ENCODE assay signal across 1 cellular context in genomic region chr5:96968074-96968473, GRCh38.
A peak's percentile ranks its signal among the peaks of the same experiment; 100 is the strongest.
TF ChIP-seq lines count a peak whose summit lies in the region.

No MANE protein-coding gene starts in this region.

TF ChIP-seq in IMR-90, 13 proteins besides CTCF, POLR2A, EP300 and RAD21:
- TF ChIP-seq NFE2L2 (IDR thresholded peaks at IDR 0.05; ENCODE audit: low read depth, low read length) = no peak
- no peak for TF ChIP-seq RFX5 (IDR thresholded peaks at IDR 0.05; ENCODE audit: low read depth, low read length)
- peak; percentile 30; the same call in 1 of the 2 replicates for TF ChIP-seq FOS (IDR thresholded peaks at IDR 0.05; ENCODE audit: low read depth, low read length)
- no peak for TF ChIP-seq MXI1 (IDR thresholded peaks at IDR 0.05; ENCODE audit: borderline replicate concordance, low read depth, low read length)
